Comparison of ENCODE assay signal across 29 cellular contexts in the genomic region with DNA sequence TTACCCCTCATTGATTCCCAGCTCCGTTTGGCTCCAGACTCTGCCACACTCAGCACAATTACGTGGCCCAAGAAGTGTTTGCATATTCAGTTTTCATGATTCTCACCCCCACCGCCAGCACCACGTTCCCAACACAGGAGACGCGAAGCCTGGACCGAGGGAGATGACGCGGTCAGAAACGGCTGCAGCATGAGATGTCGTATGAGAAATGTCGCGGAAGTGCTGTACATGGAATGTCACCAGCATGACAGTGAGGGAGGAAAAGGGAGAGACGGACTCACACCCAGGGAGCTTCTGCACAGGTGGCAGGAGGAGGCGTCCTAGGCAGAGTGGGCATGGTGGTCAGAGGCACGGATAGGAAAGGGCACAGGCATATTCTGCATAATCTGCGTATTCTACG.
"Had no signal": no experiment of that assay in that cellular context is flagged by ENCODE, and none has a peak within 500 bp of the region (broad histone marks: within the 10 kb centered on the region; RNA-seq: fewer than 3 reads in every experiment).

No MANE protein-coding gene starts in this region.

- H3K36me3 ChIP-seq: ascending aorta, breast epithelium, MG63, SJCRH30, WERI-Rb-1 had no signal

- H3K27ac Mint-ChIP-seq: activated CD4-positive, alpha-beta T cell treated with anti-CD3 and anti-CD28 coated beads, Interleukin-2, amount 10 ng/mL, durations not matched to agents 24 days and 14 days; activated CD8-positive, alpha-beta T cell treated with anti-CD3 and anti-CD28 coated beads, Interleukin-2, amount 10 ng/mL, durations not matched to agents 7 days and 5 days; activated naive CD4-positive, alpha-beta T cell treated with anti-CD3 and anti-CD28 coated beads, Interleukin-2, amount 50 U/mL, for 24 hours; activated naive CD8-positive, alpha-beta T cell treated with anti-CD3 and anti-CD28 coated beads, Interleukin-2, amount 10 ng/mL, durations not matched to agents 7 days and 5 days; activated T-cell treated with anti-CD3 and anti-CD28 coated beads, Interleukin-2, amount 50 U/mL, for 24 hours; activated T-helper 2 cell treated with anti-CD3 and anti-CD28 coated beads, Interferon-gamma antibody, Interleukin-2, Interleukin-4, amounts not matched to agents 10 μg/mL and 5 μg/mL and 100 μg/mL, durations not matched to agents 14 hours and 24 hours and 36 hours had no signal

- H3K4me3 ChIP-seq: ascending aorta, breast epithelium, MG63, SJCRH30, SK-N-MC had no signal

- ATAC-seq: activated CD8-positive, alpha-beta T cell treated with anti-CD3 and anti-CD28 coated beads, Interleukin-2, amount 10 ng/mL, durations not matched to agents 7 days and 5 days had no signal

- H3K27ac ChIP-seq: ascending aorta, breast epithelium, SJCRH30, SK-N-MC, WERI-Rb-1 had no signal

- H3K27me3 ChIP-seq: ascending aorta, MG63, SJCRH30 had no signal

- H3K36me3 Mint-ChIP-seq: activated naive CD4-positive, alpha-beta T cell treated with anti-CD3 and anti-CD28 coated beads, Interleukin-2, amount 50 U/mL, for 24 hours had no signal

- H3K9me3 Mint-ChIP-seq: activated CD4-positive, alpha-beta T cell treated with anti-CD3 and anti-CD28 coated beads, Interleukin-2, amount 10 ng/mL, durations not matched to agents 24 days and 14 days; activated naive CD4-positive, alpha-beta T cell treated with anti-CD3 and anti-CD28 coated beads, Interleukin-2, amount 50 U/mL, for 24 hours; activated T-cell treated with anti-CD3 and anti-CD28 coated beads, Interleukin-2, amount 50 U/mL, for 24 hours had no signal

- DNase-seq: activated CD4-positive, alpha-beta T cell treated with anti-CD3 and anti-CD28 coated beads for 1 hour; activated CD4-positive, alpha-beta T cell treated with anti-CD3 and anti-CD28 coated beads, Interleukin-2, amount 50 U/mL, for 48 hours; activated CD4-positive, CD25-positive, alpha-beta regulatory T cell; activated CD8-positive, alpha-beta T cell treated with anti-CD3 and anti-CD28 coated beads, Interleukin-2, amount 10 ng/mL, durations not matched to agents 7 days and 5 days; activated gamma-delta T cell; activated naive CD4-positive, alpha-beta T cell treated with Interleukin-2 at 50 U/mL for 16 hours; activated naive CD8-positive, alpha-beta T cell treated with anti-CD3 and anti-CD28 coated beads, Interleukin-2, amount 10 ng/mL, durations not matched to agents 7 days and 5 days; activated T-cell treated with anti-CD3 and anti-CD28 coated beads, Interleukin-2, amount 50 U/mL, for 24 hours; Karpas-422; KBM-7; MG63; NCI-H1048; NCI-H1105 treated with DMSO at 0.1 percent for 48 hours; NCI-H1436; NCI-H1694; NCI-H2029; NCI-H345; NCI-H526; NCI-H748 treated with DMSO at 0.1 percent for 48 hours; NK-92 treated with Interleukin-12 subunit alpha and Interleukin-12 subunit beta, amount 100 ng/mL, for 24 hours; T1000 had no signal

- H3K4me3 Mint-ChIP-seq: activated CD4-positive, alpha-beta T cell treated with anti-CD3 and anti-CD28 coated beads, Interleukin-2, amount 10 ng/mL, durations not matched to agents 24 days and 14 days; activated CD8-positive, alpha-beta T cell treated with anti-CD3 and anti-CD28 coated beads, Interleukin-2, amount 10 ng/mL, durations not matched to agents 7 days and 5 days; activated naive CD4-positive, alpha-beta T cell treated with anti-CD3 and anti-CD28 coated beads, Interleukin-2, amount 50 U/mL, for 24 hours; activated naive CD8-positive, alpha-beta T cell treated with anti-CD3 and anti-CD28 coated beads, Interleukin-2, amount 10 ng/mL, durations not matched to agents 7 days and 5 days; activated T-cell treated with anti-CD3 and anti-CD28 coated beads, Interleukin-2, amount 50 U/mL, for 24 hours had no signal
